9 cellular contexts compared by ENCODE assay signal in the genomic region with DNA sequence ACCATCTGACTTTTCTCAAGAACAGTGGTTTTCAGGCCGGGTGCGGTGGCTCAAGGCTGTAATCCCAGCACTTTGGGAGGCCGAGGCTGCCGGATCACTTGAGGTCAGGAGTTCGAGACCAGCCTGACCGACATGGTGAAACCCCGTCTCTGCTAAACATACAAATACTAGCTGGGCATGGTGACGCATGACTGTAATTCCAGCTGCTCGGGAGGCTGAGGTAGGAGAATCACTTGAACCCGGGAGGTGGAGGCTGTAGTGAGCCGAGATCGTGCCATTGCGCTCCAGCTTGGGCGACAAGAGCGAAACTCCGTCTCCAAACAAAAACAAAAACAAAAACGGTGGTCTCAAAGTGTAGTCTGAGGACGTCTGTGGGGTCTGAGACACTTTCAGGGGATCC. TPM values are rescaled to one million over a fixed set of nuclear protein-coding genes. Genes with fewer than 3 reads are reported as not detected.
A peak's percentile ranks its signal among the peaks of the same experiment; 100 is the strongest.
DNase-seq lines count a peak whose midpoint lies in the region; TF ChIP-seq lines count a peak whose summit lies in the region.
"Not testable (repeated sequence)": the region's sequence is repeated elsewhere in the genome, so short reads cannot be mapped to it uniquely, and the experiment has no call there.
"Had no signal": no experiment of that assay in that cellular context is flagged by ENCODE, and none has a peak within 500 bp of the region (broad histone marks: within the 10 kb centered on the region; RNA-seq: fewer than 3 reads in every experiment).

No MANE protein-coding gene starts in this region.

- H3K36me3 ChIP-seq in HAP-1 (replicated peaks) (peaks cover 27% of the 10 kb centered on the region), PC-9 (ENCODE audit: low read depth) (peaks cover 21% of the 10 kb centered on the region), muscle layer of duodenum (ENCODE audit: control insufficient read depth in 1 of 2, insufficient read depth in 2 of 2, low read length in 2 of 2) (peaks cover 16 to 19% of the 10 kb centered on the region in 2 donors)

- not testable (repeated sequence) for H3K9me2 ChIP-seq in PC-9 (ENCODE audit: insufficient read depth)

- not testable (repeated sequence) for TF ChIP-seq CTCF in AG04450 (IDR thresholded peaks at IDR 0.05; ENCODE audit: low read depth, low read length); PC-9 (conservative IDR thresholded peaks at IDR 0.05); chondrocyte (IDR thresholded peaks at IDR 0.05); glutamatergic neuron (IDR thresholded peaks at IDR 0.05; ENCODE audit: partially characterized antibody, unreplicated experiment)

- H3K36me3 Mint-ChIP-seq in activated T-cell treated with anti-CD3 and anti-CD28 coated beads, Interleukin-2, amount 50 U/mL, for 24 hours (ENCODE audit: low read depth): peaks cover 44% of the 10 kb centered on the region
- not testable (repeated sequence) for H3K36me3 Mint-ChIP-seq in chondrocyte (ENCODE audit: low read depth); glutamatergic neuron (ENCODE audit: unreplicated experiment)

- not testable (repeated sequence) for H3K27me3 ChIP-seq in AG04450 (ENCODE audit: control insufficient read depth, insufficient read depth, low read length); HAP-1 (ENCODE audit: low read depth); PC-9 (ENCODE audit: insufficient read depth, low read depth); muscle layer of duodenum (ENCODE audit: low read depth, low read length)

- POLR2A ChIA-PET in AG04450 (lab: Yijun Ruan, JAX): not testable (repeated sequence)
- POLR2A ChIA-PET in PC-9 (lab: Charles Lee; ENCODE audit: unreplicated experiment): interaction anchor here (1.0 kb wide), 1 partner anchor 10 kb away, joined by 4 read pairs; no protein-coding TSS in a partner anchor

- DNase-seq in AG04450 (ENCODE audit: low read depth, low spot score); HAP-1 (ENCODE audit: low spot score in 2 of 2); PC-9; activated T-cell treated with anti-CD3 and anti-CD28 coated beads, Interleukin-2, amount 50 U/mL, for 24 hours; chondrocyte (ENCODE audit: low spot score); glutamatergic neuron; skeletal muscle cell (ENCODE audit: low read depth): not testable (repeated sequence)

- CTCF ChIA-PET in AG04450 (lab: Charles Lee) (interaction anchor here (0.6 to 6.6 kb wide), 8 partner anchors 14 to 353 kb away, joined by 3 to 172 read pairs (median 3); no protein-coding TSS in a partner anchor), PC-9 (lab: Charles Lee) (interaction anchor here (0.9 kb wide), 1 partner anchor 331 kb away, joined by 4 read pairs; no protein-coding TSS in a partner anchor)

- H3K4me3 ChIP-seq in AG04450 (ENCODE audit: low read depth, low read length) (peak overlapping the region; percentile 95), HAP-1 (peak overlapping the region; percentile 75), PC-9 (peak overlapping the region; percentile 96), muscle layer of duodenum (ENCODE audit: low read depth in 1 of 2, low read length in 2 of 2) (peak overlapping the region; percentile 94 to 96), skeletal muscle cell (ENCODE audit: low read depth, low read length) (peak overlapping the region; percentile 91)

- not testable (repeated sequence) for H3K27ac ChIP-seq in AG04450 (ENCODE audit: low read depth, low read length); muscle layer of duodenum (ENCODE audit: low read length)
- peak overlapping the region; percentile 76; the same call in 1 of the 2 replicates for H3K27ac ChIP-seq in PC-9

- H2AFZ ChIP-seq in PC-9: not testable (repeated sequence)

- peak overlapping the region; percentile 99 for H3K4me3 Mint-ChIP-seq in activated T-cell treated with anti-CD3 and anti-CD28 coated beads, Interleukin-2, amount 50 U/mL, for 24 hours
- H3K4me3 Mint-ChIP-seq in chondrocyte (ENCODE audit: unreplicated experiment): peak overlapping the region; percentile 57
- peak overlapping the region; percentile 99 for H3K4me3 Mint-ChIP-seq in glutamatergic neuron (ENCODE audit: unreplicated experiment)

- peaks cover 39% of the 10 kb centered on the region for H3K4me1 Mint-ChIP-seq in activated T-cell treated with anti-CD3 and anti-CD28 coated beads, Interleukin-2, amount 50 U/mL, for 24 hours (ENCODE audit: low read depth)
- peaks cover 24% of the 10 kb centered on the region for H3K4me1 Mint-ChIP-seq in chondrocyte (ENCODE audit: low read depth)
- H3K4me1 Mint-ChIP-seq in glutamatergic neuron (ENCODE audit: low read depth, unreplicated experiment): not testable (repeated sequence)

- H3K27ac Mint-ChIP-seq in activated T-cell treated with anti-CD3 and anti-CD28 coated beads, Interleukin-2, amount 50 U/mL, for 24 hours: peak overlapping the region; percentile 87
- peak overlapping the region; percentile 41 for H3K27ac Mint-ChIP-seq in chondrocyte (ENCODE audit: unreplicated experiment)
- H3K27ac Mint-ChIP-seq in glutamatergic neuron (ENCODE audit: unreplicated experiment): not testable (repeated sequence)

- TSS peak; percentile 63 for BruUV-seq in PC-9 (replicated peaks; lab: Mats Ljungman, UMichigan)

- in situ Hi-C loops in HAP-1 (cut with MboI; ENCODE audit: low sequenced_read_pairs): loop anchor here (5.0 to 25.0 kb wide), 2 partner anchors 139 to 671 kb away; partner anchors contain the start of gene RPL7L1

- intact Hi-C loops in PC-9 (cut with micrococcal nuclease; ENCODE audit: unreplicated experiment): loop anchor here (2.0 to 5.0 kb wide), 3 partner anchors 236 to 346 kb away; partner anchors contain the start of gene UBR2

- H3K79me2 ChIP-seq in PC-9 (ENCODE audit: low read depth): peaks cover 27% of the 10 kb centered on the region

- H3K4me2 ChIP-seq in PC-9: peak overlapping the region; percentile 98

- H3K9me3 ChIP-seq in AG04450 (ENCODE audit: control insufficient read depth, insufficient read depth, low read length); HAP-1; PC-9 (ENCODE audit: insufficient read depth, low read depth); muscle layer of duodenum (ENCODE audit: control insufficient read depth in 1 of 2, low read length in 2 of 2): not testable (repeated sequence)

- H3K9me3 Mint-ChIP-seq in activated T-cell treated with anti-CD3 and anti-CD28 coated beads, Interleukin-2, amount 50 U/mL, for 24 hours; chondrocyte (ENCODE audit: low read depth); glutamatergic neuron (ENCODE audit: unreplicated experiment): not testable (repeated sequence)

- H3K27me3 Mint-ChIP-seq in activated T-cell treated with anti-CD3 and anti-CD28 coated beads, Interleukin-2, amount 50 U/mL, for 24 hours; chondrocyte (ENCODE audit: low read depth); glutamatergic neuron (ENCODE audit: unreplicated experiment): not testable (repeated sequence)

- peaks cover 32% of the 10 kb centered on the region for H3F3A ChIP-seq in PC-9 (ENCODE audit: insufficient read depth, low read depth)

- not testable (repeated sequence) for H3K4me1 ChIP-seq in HAP-1
- peaks cover 46% of the 10 kb centered on the region for H3K4me1 ChIP-seq in PC-9 (replicated peaks; ENCODE audit: insufficient read depth)
- peaks cover 4 to 28% of the 10 kb centered on the region in 2 donors for H3K4me1 ChIP-seq in muscle layer of duodenum (ENCODE audit: control insufficient read depth in 1 of 2, insufficient read depth in 2 of 2, low read length in 2 of 2)

- not testable (repeated sequence) for H4K20me1 ChIP-seq in PC-9 (ENCODE audit: insufficient read depth)

RNA-seq across cellular contexts. Expression of gene MRPS10, which starts 1.2 kb away (rescaled TPM):
- 45.4 and 63.2 TPM in 2 replicates for polyA plus RNA-seq in AG04450 (2011; rRNA removed)
- 10.4 and 17.6 TPM in 2 replicates for polyA minus RNA-seq in AG04450 (2011; rRNA and poly(A)+ RNA removed)
- total RNA-seq in PC-9 (2021): 38.7 and 56.5 TPM in 2 replicates
- 26.9 to 31.7 TPM (median 28.8 TPM) in 3 replicates for total RNA-seq in chondrocyte
- total RNA-seq in glutamatergic neuron (ENCODE audit: unreplicated experiment): 25.9 TPM

RNA-seq across cellular contexts. Expression of gene GUCA1B, which starts 21.7 kb away (rescaled TPM):
- polyA plus RNA-seq in AG04450 (2011; rRNA removed): 0.21 and 0.40 TPM in 2 replicates
- polyA minus RNA-seq in AG04450 (2011; rRNA and poly(A)+ RNA removed): 0.39 and 0.46 TPM in 2 replicates
- total RNA-seq in PC-9 (2021) (1.1 and 2.5 TPM in 2 replicates), chondrocyte (0.54 to 1.1 TPM (median 0.77 TPM) in 3 replicates), glutamatergic neuron (ENCODE audit: unreplicated experiment) (3.1 TPM)
- total RNA-seq: HT-29 had no signal

RNA-seq across cellular contexts. Expression of gene GUCA1A, which starts 43.3 kb away (rescaled TPM):
- 1.5 and 1.9 TPM in 2 replicates for polyA plus RNA-seq in AG04450 (2011; rRNA removed)
- polyA minus RNA-seq in AG04450 (2011; rRNA and poly(A)+ RNA removed): 0.26 and 0.87 TPM in 2 replicates
- total RNA-seq in PC-9 (2021): not detected in 2 replicates
- 0.38 TPM in 1 of 3 replicates, not detected in the others for total RNA-seq in chondrocyte
- total RNA-seq in glutamatergic neuron (ENCODE audit: unreplicated experiment): 2.2 TPM
- total RNA-seq: HT-29 had no signal
